1 cellular context compared by ENCODE assay signal in the genomic region with DNA sequence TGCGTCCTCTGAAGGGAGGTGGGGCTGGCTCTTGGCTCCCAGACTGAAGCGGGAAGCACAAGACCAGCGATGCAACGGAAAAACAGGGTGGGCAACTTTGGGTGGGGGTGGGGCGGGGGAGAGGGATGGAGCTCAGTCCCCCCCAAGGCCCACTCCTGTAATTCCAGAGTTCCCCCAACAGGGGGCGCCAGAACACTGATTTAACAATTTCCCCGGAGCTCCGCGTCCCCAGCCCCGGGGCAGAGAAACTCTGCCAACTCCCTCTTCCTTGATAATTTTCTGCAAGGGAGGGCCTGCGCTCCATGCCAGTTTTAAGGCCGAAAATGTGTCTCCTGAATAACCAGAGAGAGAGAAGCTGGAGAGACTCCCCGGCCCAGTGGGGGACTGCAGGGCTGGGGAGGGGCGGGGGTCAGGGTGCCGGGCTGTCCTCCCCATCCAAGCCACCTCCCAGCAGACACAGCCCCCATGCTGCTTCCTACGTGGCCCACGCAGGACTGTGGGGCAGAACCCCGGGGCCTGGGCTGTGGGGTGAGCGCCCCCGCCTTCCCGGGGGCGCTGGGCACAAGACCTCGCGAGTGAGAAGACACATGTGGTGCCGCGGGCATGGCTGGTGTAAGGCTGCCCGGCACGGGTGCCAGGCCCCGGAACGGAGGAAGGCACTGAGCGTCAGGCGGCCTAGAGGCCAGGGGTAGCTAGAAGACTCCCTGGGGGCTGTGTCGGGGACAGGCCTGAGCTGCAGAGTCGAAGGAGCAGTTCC.
TF ChIP-seq lines count a peak whose summit lies in the region.

No MANE protein-coding gene starts in this region.

TF ChIP-seq in endothelial cell of umbilical vein, 7 proteins besides CTCF, POLR2A, EP300 and RAD21 (continued from another document):
- no peak for TF ChIP-seq MAX (IDR thresholded peaks at IDR 0.05; ENCODE audit: insufficient read depth, insufficient read length)
TF ChIP-seq in endothelial cell of umbilical vein: peak in this region for 0.
